Comparison of ENCODE assay signal across 17 cellular contexts in the genomic region with DNA sequence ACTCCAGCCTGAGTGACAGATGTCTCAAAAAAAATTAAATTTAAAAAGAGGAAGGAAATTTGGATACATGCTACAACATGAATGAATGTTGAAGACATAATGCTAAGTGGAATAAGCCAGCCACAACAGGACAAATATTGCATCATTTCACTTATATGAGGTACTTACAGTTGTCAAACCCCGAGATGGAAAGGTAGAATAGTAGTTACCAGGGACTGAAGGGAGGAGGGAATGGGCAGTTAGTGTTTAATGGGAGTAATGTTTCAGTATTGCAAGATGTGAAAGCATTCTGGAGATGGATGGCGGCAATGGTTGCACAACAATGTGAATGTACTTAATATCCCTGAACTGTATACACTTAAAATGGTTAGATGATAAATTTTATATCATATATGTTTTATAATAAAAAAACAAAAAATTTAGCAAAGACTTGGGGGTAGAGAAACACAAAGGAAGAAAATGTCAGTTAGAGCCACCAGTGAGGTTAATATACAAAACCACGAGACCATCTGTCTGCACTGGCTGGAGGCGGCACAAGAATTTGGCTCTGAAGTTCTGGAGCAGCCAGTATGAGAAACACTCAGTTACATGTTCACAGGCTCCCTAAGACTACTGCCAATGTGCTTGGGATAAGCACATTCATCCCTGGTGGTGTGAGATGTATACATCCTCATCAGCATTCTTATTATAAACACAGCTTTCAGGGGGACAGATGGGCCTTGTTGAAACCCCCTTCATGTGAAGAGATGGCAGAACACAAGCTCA. TPM values are rescaled to one million over a fixed set of nuclear protein-coding genes. Genes with fewer than 3 reads are reported as not detected.
DNase-seq lines count a peak whose midpoint lies in the region; ATAC-seq and TF ChIP-seq lines count a peak whose summit lies in the region.
"Had no signal": no experiment of that assay in that cellular context is flagged by ENCODE, and none has a peak within 500 bp of the region (broad histone marks: within the 10 kb centered on the region; RNA-seq: fewer than 3 reads in every experiment).

No MANE protein-coding gene starts in this region.

- H3K27me3 Mint-ChIP-seq in T-helper 2 cell treated with Interferon-gamma antibody and Interleukin-4, amounts not matched to agents 5 μg/mL and 100 μg/mL, for 36 hours (ENCODE audit: low read depth), result peaks cover 8% of the 10 kb centered on the region

- no peak overlapping the region for H3K4me3 Mint-ChIP-seq in T-helper 2 cell treated with Interferon-gamma antibody and Interleukin-4, amounts not matched to agents 5 μg/mL and 100 μg/mL, for 36 hours
- H3K4me3 Mint-ChIP-seq: activated naive CD4-positive, alpha-beta T cell treated with anti-CD3 and anti-CD28 coated beads, Interleukin-2, amount 50 U/mL, for 24 hours; mesothelial cell of epicardium; neural progenitor cell had no signal

- H3K9me3 Mint-ChIP-seq in T-helper 2 cell treated with Interferon-gamma antibody and Interleukin-4, amounts not matched to agents 5 μg/mL and 100 μg/mL, for 36 hours, result no peaks in the 10 kb centered on the region
- H3K9me3 Mint-ChIP-seq: activated naive CD4-positive, alpha-beta T cell treated with anti-CD3 and anti-CD28 coated beads, Interleukin-2, amount 50 U/mL, for 24 hours; mesothelial cell of epicardium; neural progenitor cell had no signal

- no peaks in the 10 kb centered on the region for H4K20me1 ChIP-seq in smooth muscle cell (ENCODE audit: low read depth)

- no peaks in the 10 kb centered on the region for H3K36me3 ChIP-seq in smooth muscle cell (ENCODE audit: low read depth)
- H3K36me3 ChIP-seq: neural progenitor cell had no signal

- H3K9ac ChIP-seq in smooth muscle cell (ENCODE audit: low read depth), result no peak overlapping the region
- H3K9ac ChIP-seq: neural progenitor cell had no signal

- DNase-seq in left ventricle myocardium superior (no peak), Right ventricle myocardium superior (no peak), NCI-H446 treated with DMSO at 0.1 percent for 48 hours (lab: John Stamatoyannopoulos, UW) (peak; percentile 28), astrocyte of the spinal cord (ENCODE audit: low read depth, low spot score) (peak; percentile 67), smooth muscle cell (lab: John Stamatoyannopoulos, UW; ENCODE audit: unreplicated experiment) (no peak), GF-D8 (lab: John Stamatoyannopoulos, UW) (no peak)
- no peak for DNase-seq in T-helper 2 cell treated with Interferon-gamma antibody and Interleukin-4, amounts not matched to agents 5 μg/mL and 100 μg/mL, for 36 hours (ENCODE audit: low spot score)
- DNase-seq: ACHN; activated CD4-positive, alpha-beta T cell treated with anti-CD3 and anti-CD28 coated beads, Interleukin-2, amount 50 U/mL, for 1 hour; caudate nucleus; effector memory CD4-positive, alpha-beta T cell; NCI-H1048 had no signal

- H3F3A ChIP-seq in smooth muscle cell (ENCODE audit: low read depth), result peaks cover 10% of the 10 kb centered on the region

- no peak overlapping the region for H3K27ac Mint-ChIP-seq in T-helper 2 cell treated with Interferon-gamma antibody and Interleukin-4, amounts not matched to agents 5 μg/mL and 100 μg/mL, for 36 hours
- H3K27ac Mint-ChIP-seq: activated naive CD4-positive, alpha-beta T cell treated with anti-CD3 and anti-CD28 coated beads, Interleukin-2, amount 50 U/mL, for 24 hours; mesothelial cell of epicardium; neural progenitor cell had no signal

- 60% methylated on average over 4 of the region's 4 CpGs for WGBS in smooth muscle cell (ENCODE audit: low lambda C conversion rate)

- ATAC-seq in left ventricle myocardium superior (peak; percentile 16), Right ventricle myocardium superior (ENCODE audit: poor library complexity) (no peak), GM21515 (IDR thresholded peaks at IDR 0.05; ENCODE audit: unreplicated experiment) (no peak)

- no peak overlapping the region for H2AFZ ChIP-seq in smooth muscle cell (ENCODE audit: low read depth)
- H2AFZ ChIP-seq: neural progenitor cell had no signal

- peak overlapping the region; percentile 39 for H3K4me2 ChIP-seq in smooth muscle cell
- H3K4me2 ChIP-seq: neural progenitor cell had no signal

- no peaks in the 10 kb centered on the region for H3K9me3 ChIP-seq in smooth muscle cell (replicated peaks; ENCODE audit: low read depth)

- in situ Hi-C loops in astrocyte of the spinal cord (cut with HindIII; ENCODE audit: low sequenced_read_pairs), result no loop called here

- peaks cover 1% of the 10 kb centered on the region for H3K4me1 Mint-ChIP-seq in T-helper 2 cell treated with Interferon-gamma antibody and Interleukin-4, amounts not matched to agents 5 μg/mL and 100 μg/mL, for 36 hours (ENCODE audit: low read depth)
- H3K4me1 Mint-ChIP-seq: activated naive CD4-positive, alpha-beta T cell treated with anti-CD3 and anti-CD28 coated beads, Interleukin-2, amount 50 U/mL, for 24 hours had no signal

- no peaks in the 10 kb centered on the region for H3K79me2 ChIP-seq in smooth muscle cell (ENCODE audit: low read depth)

- no peak for TF ChIP-seq CTCF in astrocyte of the spinal cord (IDR thresholded peaks at IDR 0.05; ENCODE audit: low read depth, low read length)
- no peak for TF ChIP-seq CTCF in smooth muscle cell (IDR thresholded peaks at IDR 0.05; ENCODE audit: borderline replicate concordance, insufficient read depth, poor library complexity, severe bottlenecking)

- intact Hi-C loops in left ventricle myocardium superior (cut with micrococcal nuclease) (no loop called here), Right ventricle myocardium superior (cut with DNase I) (loop anchor here (10.0 kb wide), 1 partner anchor 1250 kb away; no protein-coding TSS in a partner anchor)

- peaks cover 20% of the 10 kb centered on the region for H3K4me1 ChIP-seq in smooth muscle cell (ENCODE audit: low read depth)

- no peaks in the 10 kb centered on the region for H3K36me3 Mint-ChIP-seq in T-helper 2 cell treated with Interferon-gamma antibody and Interleukin-4, amounts not matched to agents 5 μg/mL and 100 μg/mL, for 36 hours (ENCODE audit: low read depth)
- H3K36me3 Mint-ChIP-seq: mesothelial cell of epicardium, neural progenitor cell had no signal

- peak overlapping the region; percentile 66 for H3K27ac ChIP-seq in smooth muscle cell (ENCODE audit: low read depth)
- H3K27ac ChIP-seq: neural progenitor cell, SK-N-MC had no signal

- H3K27me3 ChIP-seq in smooth muscle cell (ENCODE audit: low read depth), result no peaks in the 10 kb centered on the region
- H3K27me3 ChIP-seq: neural progenitor cell had no signal

- H3K4me3 ChIP-seq in astrocyte of the spinal cord (ENCODE audit: low read depth, low read length) (no peak overlapping the region), smooth muscle cell (no peak overlapping the region)
- H3K4me3 ChIP-seq: neural progenitor cell, SK-N-MC had no signal

RNA-seq across cellular contexts. Expression of a gene that starts 37.0 kb away (rescaled TPM):
- total RNA-seq in left ventricle myocardium superior (1,163 TPM), Right ventricle myocardium superior (1,193 TPM), smooth muscle cell (2,914 and 3,121 TPM in 2 replicates)
- polyA plus RNA-seq in smooth muscle cell, result 809 and 818 TPM in 2 replicates

Comparison
In these comparisons a context has a peak if more than half of its experiments do, and no peak if none do; other contexts are left out.
1. DNase-seq: peak in NCI-H446 treated with DMSO at 0.1 percent for 48 hours (single experiment) and astrocyte of the spinal cord (single experiment); none in left ventricle myocardium superior (single experiment), Right ventricle myocardium superior (single experiment), smooth muscle cell (single experiment), T-helper 2 cell treated with Interferon-gamma antibody and Interleukin-4, amounts not matched to agents 5 μg/mL and 100 μg/mL, for 36 hours (single experiment) and GF-D8 (single experiment).